Comparison of ENCODE assay signal across 8 cellular contexts in genomic region chr7:139035588-139036353, GRCh38. TPM values are rescaled to one million over a fixed set of nuclear protein-coding genes. Genes with fewer than 3 reads are reported as not detected.
DNase-seq lines count a peak whose midpoint lies in the region; ATAC-seq and TF ChIP-seq lines count a peak whose summit lies in the region.

A gene with protein sequence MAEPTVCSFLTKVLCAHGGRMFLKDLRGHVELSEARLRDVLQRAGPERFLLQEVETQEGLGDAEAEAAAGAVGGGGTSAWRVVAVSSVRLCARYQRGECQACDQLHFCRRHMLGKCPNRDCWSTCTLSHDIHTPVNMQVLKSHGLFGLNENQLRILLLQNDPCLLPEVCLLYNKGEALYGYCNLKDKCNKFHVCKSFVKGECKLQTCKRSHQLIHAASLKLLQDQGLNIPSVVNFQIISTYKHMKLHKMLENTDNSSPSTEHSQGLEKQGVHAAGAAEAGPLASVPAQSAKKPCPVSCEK (minus strand): TSS chr7:139036042. CDS start chr7:139036017, 25 bp downstream.

- 3 to 8% methylated on average over 14 to 30 of the region's 81 CpGs for WGBS in thyroid gland, 2 donors

- H3K36me3 ChIP-seq in CD8-positive, alpha-beta memory T cell (ENCODE audit: insufficient read depth, low read length), result no peaks in the 10 kb centered on the region
- H3K36me3 ChIP-seq in thyroid gland, result no peaks in the 10 kb centered on the region

- peak; percentile 11 to 56 (median 23) for DNase-seq in CD8-positive, alpha-beta memory T cell
- DNase-seq in NCI-H748 (lab: John Stamatoyannopoulos, UW; ENCODE audit: unreplicated experiment), result peak; percentile 91
- DNase-seq in activated T-cell treated with anti-CD3 and anti-CD28 coated beads, Interleukin-2, amount 50 U/mL, for 24 hours, result peak; percentile 82
- peak; percentile 71 for DNase-seq in fibroblast of gingiva (ENCODE audit: low read depth)
- peak; percentile 25 for DNase-seq in natural killer cell
- DNase-seq in thyroid gland, result peak; percentile 71 to 83

- H3K27ac Mint-ChIP-seq in CD8-positive, alpha-beta memory T cell, result no peak within 1 kb of the TSS
- peak within 1 kb of the TSS; percentile 82 for H3K27ac Mint-ChIP-seq in activated T-cell treated with anti-CD3 and anti-CD28 coated beads, Interleukin-2, amount 50 U/mL, for 24 hours
- H3K27ac Mint-ChIP-seq in natural killer cell, result peak within 1 kb of the TSS in 1 of 2 donors; percentile 39

- peaks cover 0 to 1% of the 10 kb centered on the region in 2 donors for H3K27me3 Mint-ChIP-seq in CD8-positive, alpha-beta memory T cell
- H3K27me3 Mint-ChIP-seq in activated T-cell treated with anti-CD3 and anti-CD28 coated beads, Interleukin-2, amount 50 U/mL, for 24 hours, result no peaks in the 10 kb centered on the region
- peaks cover 0 to 12% of the 10 kb centered on the region in 2 donors for H3K27me3 Mint-ChIP-seq in natural killer cell (ENCODE audit: low read depth in 2 of 2)

- ATAC-seq in GM19324 (IDR thresholded peaks at IDR 0.05; ENCODE audit: low FRiP score, unreplicated experiment), result peak; percentile 72
- peak; percentile 77 for ATAC-seq in HG03439 (IDR thresholded peaks at IDR 0.05; ENCODE audit: unreplicated experiment)
- ATAC-seq in natural killer cell, result peak; percentile 63 to 76 (median 70)

- H3K4me3 Mint-ChIP-seq in CD8-positive, alpha-beta memory T cell, result peak within 1 kb of the TSS; percentile 79 to 93 (median 84)
- H3K4me3 Mint-ChIP-seq in activated T-cell treated with anti-CD3 and anti-CD28 coated beads, Interleukin-2, amount 50 U/mL, for 24 hours, result peak within 1 kb of the TSS; percentile 83
- peak within 1 kb of the TSS; percentile 79 for H3K4me3 Mint-ChIP-seq in natural killer cell

- intact Hi-C loops in natural killer cell (cut with micrococcal nuclease), result no loop called here
- intact Hi-C loops in thyroid gland (cut with DNase I), result no loop called here

- H3K4me1 Mint-ChIP-seq in CD8-positive, alpha-beta memory T cell, result peaks cover 14 to 31% (median 25%) of the 10 kb centered on the region in 3 donors
- H3K4me1 Mint-ChIP-seq in activated T-cell treated with anti-CD3 and anti-CD28 coated beads, Interleukin-2, amount 50 U/mL, for 24 hours (ENCODE audit: low read depth), result peaks cover 28% of the 10 kb centered on the region
- peaks cover 4 to 16% of the 10 kb centered on the region in 2 donors for H3K4me1 Mint-ChIP-seq in natural killer cell

- POLR2A ChIA-PET in CD8-positive, alpha-beta memory T cell (lab: Charles Lee), result no interaction called here

- TF ChIP-seq POLR2A in thyroid gland (IDR thresholded peaks at IDR 0.05), result peak; percentile 36 to 88

- CTCF ChIA-PET in CD8-positive, alpha-beta memory T cell (lab: Charles Lee), result interaction anchor here (1.0 kb wide), 3 partner anchors 8 to 18 kb away, joined by 3 to 6 read pairs (median 4); no protein-coding TSS in a partner anchor

- no peaks in the 10 kb centered on the region for H3K36me3 Mint-ChIP-seq in CD8-positive, alpha-beta memory T cell
- H3K36me3 Mint-ChIP-seq in activated T-cell treated with anti-CD3 and anti-CD28 coated beads, Interleukin-2, amount 50 U/mL, for 24 hours (ENCODE audit: low read depth), result peaks cover 40% of the 10 kb centered on the region
- no peaks in the 10 kb centered on the region for H3K36me3 Mint-ChIP-seq in natural killer cell

- H3K27ac ChIP-seq in CD8-positive, alpha-beta memory T cell (ENCODE audit: low read depth, low read length), result no peak within 1 kb of the TSS
- peak within 1 kb of the TSS; percentile 80 to 93 (median 80) for H3K27ac ChIP-seq in thyroid gland

- no peaks in the 10 kb centered on the region for H3K9me3 ChIP-seq in CD8-positive, alpha-beta memory T cell (ENCODE audit: low read length)
- H3K9me3 ChIP-seq in thyroid gland, result no peaks in the 10 kb centered on the region

- H3K4me1 ChIP-seq in CD8-positive, alpha-beta memory T cell (ENCODE audit: insufficient read depth, low read length), result no peaks in the 10 kb centered on the region
- peaks cover 25 to 26% of the 10 kb centered on the region in 2 donors for H3K4me1 ChIP-seq in thyroid gland

- TF ChIP-seq CTCF in natural killer cell (IDR thresholded peaks at IDR 0.05) (no peak), thyroid gland (IDR thresholded peaks at IDR 0.05) (peak in 1 of 6 experiments; percentile 3)

- peak within 1 kb of the TSS; percentile 37 for H3K4me3 ChIP-seq in CD8-positive, alpha-beta memory T cell (ENCODE audit: low read length)
- peak within 1 kb of the TSS; percentile 53 to 82 (median 67) for H3K4me3 ChIP-seq in thyroid gland (replicated peaks in 1 of 3)

- H3K27me3 ChIP-seq in CD8-positive, alpha-beta memory T cell (ENCODE audit: insufficient read depth, low read length, poor library complexity, severe bottlenecking), result no peaks in the 10 kb centered on the region
- H3K27me3 ChIP-seq in thyroid gland, result no peaks in the 10 kb centered on the region

- no peaks in the 10 kb centered on the region for H3K9me3 Mint-ChIP-seq in CD8-positive, alpha-beta memory T cell
- no peaks in the 10 kb centered on the region for H3K9me3 Mint-ChIP-seq in activated T-cell treated with anti-CD3 and anti-CD28 coated beads, Interleukin-2, amount 50 U/mL, for 24 hours
- H3K9me3 Mint-ChIP-seq in natural killer cell, result no peaks in the 10 kb centered on the region

RNA-seq across cellular contexts. Expression of the gene that starts here (rescaled TPM):
- 10 to 100 TPM; 12.6 to 13.6 TPM for total RNA-seq in CD8-positive, alpha-beta memory T cell
- 1.1 TPM for polyA plus RNA-seq in CD8-positive, alpha-beta memory T cell
- total RNA-seq in natural killer cell, result 1 to 10 TPM in 2 of 3 donors, under 1 TPM in 1; 0.75 to 2.3 (median 1.1) TPM
- total RNA-seq in thyroid gland, result 10 to 100 TPM; 31.7 to 73.7 (median 45.5) TPM

Comparison
In these comparisons a context has a peak if more than half of its experiments do, and no peak if none do; other contexts are left out.
1. RNA of the gene that starts here (total RNA-seq): 31.7 to 73.7 TPM in thyroid gland and 12.6 to 13.6 TPM in CD8-positive, alpha-beta memory T cell; 0.75 to 2.3 TPM in natural killer cell; every median in the first group is over 4 times any median in the second.
2. DNase-seq: peak in every context shown above with its lines; median percentile 91 in NCI-H748; 82 in activated T-cell treated with anti-CD3 and anti-CD28 coated beads, Interleukin-2, amount 50 U/mL, for 24 hours; 77 in thyroid gland; 71 in fibroblast of gingiva; 25 in natural killer cell; 23 in CD8-positive, alpha-beta memory T cell.
3. Peak in every context shown above with its lines, with median percentiles within 50 percentile points of each other: H3K4me3 Mint-ChIP-seq and ATAC-seq.